In the genomic region with DNA sequence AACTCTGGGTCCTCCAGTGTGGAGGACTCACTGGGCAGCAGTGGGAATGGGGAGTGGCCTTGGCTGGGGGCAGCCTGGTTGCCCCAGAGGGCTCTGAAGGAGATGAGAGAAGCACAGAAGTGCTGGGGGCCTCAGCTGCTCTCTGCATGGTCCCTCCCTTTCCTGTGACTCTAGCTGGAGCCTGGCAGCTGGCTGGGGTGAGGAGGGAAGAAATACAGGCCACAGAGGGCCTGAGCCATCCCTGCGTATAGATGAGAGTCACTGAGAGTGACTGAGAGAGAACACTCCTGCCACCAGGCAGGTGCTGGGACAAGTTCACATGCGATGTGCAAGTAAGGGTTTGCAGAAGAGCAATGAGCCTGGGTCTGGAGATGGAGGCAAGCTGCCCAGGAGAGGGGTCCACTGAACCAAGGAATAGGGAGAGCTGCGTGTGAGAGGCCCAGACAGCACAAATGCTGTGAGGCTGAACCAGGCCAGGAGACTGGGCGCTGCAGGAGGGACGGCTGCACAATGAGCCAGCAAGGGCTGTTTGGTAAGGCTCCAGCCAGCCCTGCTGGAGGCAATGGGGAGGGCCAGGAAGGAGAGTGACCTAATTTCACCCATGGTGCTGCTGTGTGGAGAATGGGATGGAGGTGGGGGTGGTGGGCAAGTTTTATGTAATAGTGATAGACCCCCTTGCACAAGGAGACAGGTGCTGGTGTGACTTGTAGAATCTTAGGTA, we compare ENCODE assay signal across 14 cellular contexts.
A peak's percentile ranks its signal among the peaks of the same experiment; 100 is the strongest.
DNase-seq lines count a peak whose midpoint lies in the region; ATAC-seq, FAIRE-seq and TF ChIP-seq lines count a peak whose summit lies in the region.
"Had no signal": no experiment of that assay in that cellular context is flagged by ENCODE, and none has a peak within 500 bp of the region (broad histone marks: within the 10 kb centered on the region; RNA-seq: fewer than 3 reads in every experiment).

No MANE protein-coding gene starts in this region.

- no peak overlapping the region for H2AFZ ChIP-seq in SK-N-SH (ENCODE audit: low read depth)

- no peak for TF ChIP-seq EP300 in SK-N-SH (IDR thresholded peaks at IDR 0.05; ENCODE audit: borderline replicate concordance in 1 of 2, low read depth in 1 of 2, low read length in 1 of 2)

- no peak overlapping the region for H3K4me2 ChIP-seq in SK-N-SH
- H3K4me2 ChIP-seq: smooth muscle cell had no signal

- H3K4me3 ChIP-seq in SK-N-SH (ENCODE audit: low read depth in 2 of 2, low read length in 1 of 2) (no peak overlapping the region), thyroid gland (replicated peaks in 1 of 3) (no peak overlapping the region), upper lobe of right lung (no peak overlapping the region)
- H3K4me3 ChIP-seq: lung, smooth muscle cell, stomach had no signal

- peaks cover 0 to 49% of the 10 kb centered on the region in 2 experiments; a peak in 2 of 4 replicates for H3K4me1 ChIP-seq in SK-N-SH (ENCODE audit: control insufficient read depth in 1 of 2, insufficient read depth in 2 of 2, low read depth in 1 of 2, low read length in 1 of 2)
- H3K4me1 ChIP-seq in thyroid gland = peaks cover 19 to 28% of the 10 kb centered on the region in 2 donors
- H3K4me1 ChIP-seq in upper lobe of right lung = no peaks in the 10 kb centered on the region

- peak overlapping the region in 1 of 2 experiments; percentile 73; a peak in 2 of 4 replicates for H3K27ac ChIP-seq in SK-N-SH (ENCODE audit: low read depth in 2 of 2, low read length in 1 of 2)
- peak overlapping the region in 1 of 3 donors; percentile 45 for H3K27ac ChIP-seq in thyroid gland
- H3K27ac ChIP-seq in upper lobe of right lung = no peak overlapping the region
- H3K27ac ChIP-seq: stomach had no signal

- no peak for TF ChIP-seq POLR2A in thyroid gland (IDR thresholded peaks at IDR 0.05)
- TF ChIP-seq POLR2A in GM12892 (IDR thresholded peaks at IDR 0.05; ENCODE audit: low read depth, low read length) = no peak

- H4K20me1 ChIP-seq in SK-N-SH (ENCODE audit: insufficient read depth) = no peaks in the 10 kb centered on the region

- no peaks in the 10 kb centered on the region for H3F3A ChIP-seq in SK-N-SH (replicated peaks; ENCODE audit: insufficient read depth)

- 22% methylated on average over 5 of the region's 5 CpGs for WGBS in SK-N-SH (ENCODE audit: low lambda C conversion rate)
- WGBS in thyroid gland, 2 donors = 38 to 48% methylated on average over 5 of the region's 5 CpGs

- no peaks in the 10 kb centered on the region for H3K36me3 ChIP-seq in SK-N-SH (replicated peaks in 1 of 2; ENCODE audit: control insufficient read depth in 1 of 2, insufficient read depth in 2 of 2, low read length in 1 of 2)
- no peaks in the 10 kb centered on the region for H3K36me3 ChIP-seq in thyroid gland
- no peaks in the 10 kb centered on the region for H3K36me3 ChIP-seq in upper lobe of right lung
- H3K36me3 ChIP-seq: stomach had no signal

- no peaks in the 10 kb centered on the region for H3K9me2 ChIP-seq in SK-N-SH

- POLR2A ChIA-PET in SK-N-SH (lab: Yijun Ruan, JAX) = no interaction called here

- H3K9ac ChIP-seq in SK-N-SH = no peak overlapping the region

- intact Hi-C loops in thyroid gland (cut with DNase I) (no loop called here), upper lobe of right lung (cut with DNase I) (no loop called here)

- DNase-seq in SK-N-SH (peak; percentile 58), cerebellar cortex (ENCODE audit: low spot score) (peak; percentile 74), left lobe of liver (ENCODE audit: low spot score) (no peak), thyroid gland (peak; percentile 72), GM12892 (ENCODE audit: insufficient read length) (no peak), upper lobe of right lung (no peak), NCI-H1694 treated with DMSO at 0.1 percent for 48 hours (lab: John Stamatoyannopoulos, UW) (no peak)
- DNase-seq: activated T-cell treated with anti-CD3 and anti-CD28 coated beads, Interleukin-2, amount 50 U/mL, for 48 hours; HCEC 1CT; SIG-M5; stomach had no signal

- CTCF ChIA-PET in SK-N-SH (lab: Yijun Ruan, JAX) = interaction anchor here (1.1 to 1.8 kb wide), 3 partner anchors 13 to 88 kb away, joined by 3 to 12 read pairs (median 4); a partner anchor contains a TSS

- ATAC-seq in SK-N-SH treated with all-trans-retinoic acid at 6 μM for 48 hours (no peak; the same call in 2 of the 3 replicates), left lobe of liver (peak; percentile 13), upper lobe of right lung (no peak)

- no peaks in the 10 kb centered on the region for H3K9me3 ChIP-seq in SK-N-SH
- H3K9me3 ChIP-seq in thyroid gland = no peaks in the 10 kb centered on the region
- H3K9me3 ChIP-seq in upper lobe of right lung = no peaks in the 10 kb centered on the region
- H3K9me3 ChIP-seq: stomach had no signal

- H3K79me2 ChIP-seq in SK-N-SH (ENCODE audit: insufficient read depth) = no peaks in the 10 kb centered on the region

- TF ChIP-seq CTCF in SK-N-SH (IDR thresholded peaks at IDR 0.05) (no peak), thyroid gland (IDR thresholded peaks at IDR 0.05) (peak in 2 of 6 experiments; percentile 15 to 22), upper lobe of right lung (IDR thresholded peaks at IDR 0.05) (no peak)

- no peak for TF ChIP-seq RAD21 in SK-N-SH (IDR thresholded peaks at IDR 0.05; ENCODE audit: low read length)

- no peak for FAIRE-seq in GM12892 (lab: Jason Lieb, UNC)

- H3K27me3 ChIP-seq in SK-N-SH (ENCODE audit: insufficient read depth) (no peaks in the 10 kb centered on the region), thyroid gland (no peaks in the 10 kb centered on the region), upper lobe of right lung (no peaks in the 10 kb centered on the region)
- H3K27me3 ChIP-seq: stomach had no signal

TF ChIP-seq in SK-N-SH, 30 proteins besides CTCF, POLR2A, EP300 and RAD21 (continues in another document):
- TF ChIP-seq, protein P1, sequence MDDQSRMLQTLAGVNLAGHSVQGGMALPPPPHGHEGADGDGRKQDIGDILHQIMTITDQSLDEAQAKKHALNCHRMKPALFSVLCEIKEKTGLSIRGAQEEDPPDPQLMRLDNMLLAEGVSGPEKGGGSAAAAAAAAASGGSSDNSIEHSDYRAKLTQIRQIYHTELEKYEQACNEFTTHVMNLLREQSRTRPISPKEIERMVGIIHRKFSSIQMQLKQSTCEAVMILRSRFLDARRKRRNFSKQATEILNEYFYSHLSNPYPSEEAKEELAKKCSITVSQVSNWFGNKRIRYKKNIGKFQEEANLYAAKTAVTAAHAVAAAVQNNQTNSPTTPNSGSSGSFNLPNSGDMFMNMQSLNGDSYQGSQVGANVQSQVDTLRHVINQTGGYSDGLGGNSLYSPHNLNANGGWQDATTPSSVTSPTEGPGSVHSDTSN (IDR thresholded peaks at IDR 0.05) = no peak
- TF ChIP-seq NRF1 (IDR thresholded peaks at IDR 0.05; ENCODE audit: low read depth, low read length) (no peak), JUND (IDR thresholded peaks at IDR 0.05) (no peak)

TF ChIP-seq in SK-N-SH treated with all-trans-retinoic acid at 6 μM for 48 hours, 23 proteins besides CTCF, POLR2A, EP300 and RAD21:
- no peak for TF ChIP-seq OSR1 (CRISPR knock-in tag; IDR thresholded peaks at IDR 0.05)
- TF ChIP-seq, protein P2, sequence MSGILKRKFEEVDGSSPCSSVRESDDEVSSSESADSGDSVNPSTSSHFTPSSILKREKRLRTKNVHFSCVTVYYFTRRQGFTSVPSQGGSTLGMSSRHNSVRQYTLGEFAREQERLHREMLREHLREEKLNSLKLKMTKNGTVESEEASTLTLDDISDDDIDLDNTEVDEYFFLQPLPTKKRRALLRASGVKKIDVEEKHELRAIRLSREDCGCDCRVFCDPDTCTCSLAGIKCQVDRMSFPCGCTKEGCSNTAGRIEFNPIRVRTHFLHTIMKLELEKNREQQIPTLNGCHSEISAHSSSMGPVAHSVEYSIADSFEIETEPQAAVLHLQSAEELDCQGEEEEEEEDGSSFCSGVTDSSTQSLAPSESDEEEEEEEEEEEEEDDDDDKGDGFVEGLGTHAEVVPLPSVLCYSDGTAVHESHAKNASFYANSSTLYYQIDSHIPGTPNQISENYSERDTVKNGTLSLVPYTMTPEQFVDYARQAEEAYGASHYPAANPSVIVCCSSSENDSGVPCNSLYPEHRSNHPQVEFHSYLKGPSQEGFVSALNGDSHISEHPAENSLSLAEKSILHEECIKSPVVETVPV (CRISPR knock-in tag; IDR thresholded peaks at IDR 0.05) = no peak
- TF ChIP-seq, protein P3, sequence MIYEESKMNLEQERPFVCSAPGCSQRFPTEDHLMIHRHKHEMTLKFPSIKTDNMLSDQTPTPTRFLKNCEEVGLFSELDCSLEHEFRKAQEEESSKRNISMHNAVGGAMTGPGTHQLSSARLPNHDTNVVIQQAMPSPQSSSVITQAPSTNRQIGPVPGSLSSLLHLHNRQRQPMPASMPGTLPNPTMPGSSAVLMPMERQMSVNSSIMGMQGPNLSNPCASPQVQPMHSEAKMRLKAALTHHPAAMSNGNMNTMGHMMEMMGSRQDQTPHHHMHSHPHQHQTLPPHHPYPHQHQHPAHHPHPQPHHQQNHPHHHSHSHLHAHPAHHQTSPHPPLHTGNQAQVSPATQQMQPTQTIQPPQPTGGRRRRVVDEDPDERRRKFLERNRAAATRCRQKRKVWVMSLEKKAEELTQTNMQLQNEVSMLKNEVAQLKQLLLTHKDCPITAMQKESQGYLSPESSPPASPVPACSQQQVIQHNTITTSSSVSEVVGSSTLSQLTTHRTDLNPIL (CRISPR knock-in tag; IDR thresholded peaks at IDR 0.05; ENCODE audit: low read depth) = no peak

Comparison
In these comparisons a context has a peak if more than half of its experiments do, and no peak if none do; other contexts are left out.
1. DNase-seq: peak in SK-N-SH (single experiment), cerebellar cortex (single experiment) and thyroid gland (2 of 2); none in left lobe of liver (single experiment), GM12892 (single experiment), upper lobe of right lung (single experiment) and NCI-H1694 treated with DMSO at 0.1 percent for 48 hours (single experiment).